24 cellular contexts compared by ENCODE assay signal in the genomic region with DNA sequence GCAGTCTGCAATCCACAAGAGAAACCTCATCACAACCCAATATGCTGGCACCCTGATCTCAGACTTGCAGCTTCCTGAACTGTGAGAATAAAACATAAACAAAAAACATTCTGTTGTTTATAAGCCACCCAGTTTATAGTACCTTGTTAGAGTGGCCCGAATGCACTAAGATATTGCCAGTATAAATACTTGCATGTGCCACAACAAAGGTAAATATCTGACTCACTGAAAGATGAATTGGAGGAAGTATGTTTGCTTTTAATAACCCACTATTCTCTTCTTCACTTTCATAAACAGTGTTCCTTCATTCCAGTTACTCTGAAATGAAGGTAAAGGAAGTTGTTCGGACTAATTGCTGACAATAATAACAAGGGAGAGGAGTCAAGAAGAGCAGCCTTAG.
DNase-seq lines count a peak whose midpoint lies in the region; ATAC-seq and TF ChIP-seq lines count a peak whose summit lies in the region.
"Had no signal": no experiment of that assay in that cellular context is flagged by ENCODE, and none has a peak within 500 bp of the region (broad histone marks: within the 10 kb centered on the region; RNA-seq: fewer than 3 reads in every experiment).

No MANE protein-coding gene starts in this region.

- no peaks in the 10 kb centered on the region for H3K27me3 ChIP-seq in OCI-LY3 (ENCODE audit: low read depth, low read length)
- H3K27me3 ChIP-seq in endodermal cell (ENCODE audit: control insufficient read depth, insufficient read depth, low read length, poor library complexity, severe bottlenecking), result no peaks in the 10 kb centered on the region
- H3K27me3 ChIP-seq: MG63 had no signal

- H3K4me1 ChIP-seq in OCI-LY3 (ENCODE audit: low read length), result no peaks in the 10 kb centered on the region
- no peaks in the 10 kb centered on the region for H3K4me1 ChIP-seq in endodermal cell (ENCODE audit: control insufficient read depth, insufficient read depth, low read length)

- H3K4me1 Mint-ChIP-seq in endodermal cell, result no peaks in the 10 kb centered on the region
- no peaks in the 10 kb centered on the region for H3K4me1 Mint-ChIP-seq in natural killer cell treated with Interleukin-12 subunit alpha and Interleukin-12 subunit beta and Interleukin-15 and Interleukin-18, amount 100 ng/mL, for 72 hours (ENCODE audit: low read depth in 2 of 2)
- H3K4me1 Mint-ChIP-seq: T-helper 17 cell had no signal

- no peak overlapping the region for H3K4me2 ChIP-seq in OCI-LY3 (ENCODE audit: low read length)

- H3K9ac ChIP-seq in OCI-LY3 (ENCODE audit: low read length), result no peak overlapping the region
- no peak overlapping the region for H3K9ac ChIP-seq in endodermal cell (ENCODE audit: extremely low read depth, low read length, poor library complexity, severe bottlenecking)

- H3K36me3 Mint-ChIP-seq in endodermal cell (ENCODE audit: low read depth), result no peaks in the 10 kb centered on the region
- H3K36me3 Mint-ChIP-seq in natural killer cell treated with Interleukin-12 subunit alpha and Interleukin-12 subunit beta and Interleukin-15 and Interleukin-18, amount 100 ng/mL, for 72 hours, result peaks cover 5% of the 10 kb centered on the region

- ATAC-seq in natural killer cell treated with Interleukin-12 subunit alpha and Interleukin-12 subunit beta and Interleukin-15 and Interleukin-18, amount 100 ng/mL, for 72 hours, result no peak
- ATAC-seq: HCT116, T-helper 17 cell had no signal

- H3K27ac Mint-ChIP-seq in endodermal cell, result peak overlapping the region; percentile 16
- H3K27ac Mint-ChIP-seq in natural killer cell treated with Interleukin-12 subunit alpha and Interleukin-12 subunit beta and Interleukin-15 and Interleukin-18, amount 100 ng/mL, for 72 hours, result no peak overlapping the region
- H3K27ac Mint-ChIP-seq: T-helper 17 cell had no signal

- no peaks in the 10 kb centered on the region for H3K27me3 Mint-ChIP-seq in endodermal cell (ENCODE audit: insufficient read depth)
- H3K27me3 Mint-ChIP-seq in natural killer cell treated with Interleukin-12 subunit alpha and Interleukin-12 subunit beta and Interleukin-15 and Interleukin-18, amount 100 ng/mL, for 72 hours, result no peaks in the 10 kb centered on the region
- H3K27me3 Mint-ChIP-seq: T-helper 17 cell had no signal

- no peak overlapping the region for H3K4me3 ChIP-seq in OCI-LY3 (ENCODE audit: low read length)
- H3K4me3 ChIP-seq in endodermal cell (ENCODE audit: low read length), result no peak overlapping the region
- H3K4me3 ChIP-seq: MG63 had no signal

- H3K9me3 ChIP-seq in OCI-LY3 (ENCODE audit: insufficient read depth, low read length), result no peaks in the 10 kb centered on the region
- no peaks in the 10 kb centered on the region for H3K9me3 ChIP-seq in endodermal cell (ENCODE audit: control insufficient read depth, low read length)

- TF ChIP-seq CTCF in OCI-LY3 (IDR thresholded peaks at IDR 0.05; ENCODE audit: low read depth, low read length), result no peak
- no peak for TF ChIP-seq CTCF in endodermal cell (conservative IDR thresholded peaks at IDR 0.05)

- H3K79me2 ChIP-seq in OCI-LY3 (ENCODE audit: low read length), result no peaks in the 10 kb centered on the region

- whole genome bisulfite sequencing in endodermal cell (ENCODE audit: insufficient coverage in 1 of 2, insufficient read length in 1 of 2), 2 experiments, result 88 to 100% methylated on average over 1 to 2 of the region's 2 CpGs

- no peak overlapping the region for H3K4me3 Mint-ChIP-seq in endodermal cell
- H3K4me3 Mint-ChIP-seq in natural killer cell treated with Interleukin-12 subunit alpha and Interleukin-12 subunit beta and Interleukin-15 and Interleukin-18, amount 100 ng/mL, for 72 hours, result no peak overlapping the region
- H3K4me3 Mint-ChIP-seq: T-helper 17 cell had no signal

- 0 out of 2 replicates have a peak overlapping the region, but pooled peaks have one; percentile 21 for H2AFZ ChIP-seq in OCI-LY3 (ENCODE audit: low read depth, low read length)

- no peaks in the 10 kb centered on the region for H3K36me3 ChIP-seq in OCI-LY3 (replicated peaks; ENCODE audit: low read depth, low read length)
- no peaks in the 10 kb centered on the region for H3K36me3 ChIP-seq in endodermal cell (ENCODE audit: control insufficient read depth, insufficient read depth, low read length)
- H3K36me3 ChIP-seq: MG63 had no signal

- no peaks in the 10 kb centered on the region for H4K20me1 ChIP-seq in OCI-LY3 (ENCODE audit: insufficient read depth, low read length)

- DNase-seq in NCI-H1417 (lab: John Stamatoyannopoulos, UW), result peak in 2 of 3 experiments; percentile 13 to 52
- no peak for DNase-seq in NCI-H1417 treated with DMSO at 0.1 percent for 48 hours (lab: John Stamatoyannopoulos, UW)
- peak; percentile 23 for DNase-seq in H4 (ENCODE audit: low spot score)
- no peak for DNase-seq in endodermal cell
- no peak for DNase-seq in NAMALWA (ENCODE audit: low spot score)
- no peak for DNase-seq in natural killer cell treated with Interleukin-12 subunit alpha and Interleukin-12 subunit beta and Interleukin-15 and Interleukin-18, amount 100 ng/mL, for 72 hours (ENCODE audit: low spot score)
- no peak for DNase-seq in AG20443 (ENCODE audit: low spot score)
- DNase-seq: 8988T; DMS79 treated with DMSO at 0.1 percent for 48 hours; IMR-90; MG63; NCI-H1048; NCI-H1436 treated with DMSO at 0.1 percent for 48 hours; NCI-H2029 treated with DMSO at 0.1 percent for 48 hours; NCI-H2171; NCI-H345; NCI-H526; NK-92 treated with Interleukin-12 subunit alpha and Interleukin-12 subunit beta, amount 100 ng/mL, for 24 hours; OCI-M1; Right ventricle myocardium superior; T-helper 17 cell had no signal

- H3K9me3 Mint-ChIP-seq in endodermal cell, result no peaks in the 10 kb centered on the region
- peaks cover 11% of the 10 kb centered on the region for H3K9me3 Mint-ChIP-seq in natural killer cell treated with Interleukin-12 subunit alpha and Interleukin-12 subunit beta and Interleukin-15 and Interleukin-18, amount 100 ng/mL, for 72 hours

- H3K27ac ChIP-seq in OCI-LY3 (ENCODE audit: low read length) (no peak overlapping the region), endodermal cell (ENCODE audit: low read depth, low read length) (no peak overlapping the region)
- H3K27ac ChIP-seq: C4-2B had no signal

Comparison
In these comparisons a context has a peak if more than half of its experiments do, and no peak if none do; other contexts are left out.
1. DNase-seq: peak in NCI-H1417 (2 of 3) and H4 (single experiment); none in NCI-H1417 treated with DMSO at 0.1 percent for 48 hours (single experiment), endodermal cell (single experiment), NAMALWA (single experiment), natural killer cell treated with Interleukin-12 subunit alpha and Interleukin-12 subunit beta and Interleukin-15 and Interleukin-18, amount 100 ng/mL, for 72 hours (single experiment) and AG20443 (single experiment).